In genomic region chr17:80475949-80476876, GRCh38 we compare ENCODE assay signal across 9 cellular contexts. TPM values are rescaled to one million over a fixed set of nuclear protein-coding genes. Genes with fewer than 3 reads are reported as not detected.
A peak's percentile ranks its signal among the peaks of the same experiment; 100 is the strongest.
DNase-seq lines count a peak whose midpoint lies in the region; ATAC-seq and TF ChIP-seq lines count a peak whose summit lies in the region.
"Had no signal": no experiment of that assay in that cellular context is flagged by ENCODE, and none has a peak within 500 bp of the region (broad histone marks: within the 10 kb centered on the region; RNA-seq: fewer than 3 reads in every experiment).

TSS of gene NPTX1 (minus strand) at chr17:80476607. CDS start at chr17:80476446, 161 bp downstream.

- H3K36me3 Mint-ChIP-seq in activated CD4-positive, alpha-beta T cell treated with anti-CD3 and anti-CD28 coated beads, Interleukin-2, amount 10 ng/mL, durations not matched to agents 7 days and 5 days (ENCODE audit: low read depth): peaks cover 24% of the 10 kb centered on the region
- peaks cover 3% of the 10 kb centered on the region for H3K36me3 Mint-ChIP-seq in effector memory CD8-positive, alpha-beta T cell (ENCODE audit: insufficient read depth)

- H2BK5ac ChIP-seq in neuronal stem cell (ENCODE audit: low read length): peak within 1 kb of the TSS; percentile 75

- peak within 1 kb of the TSS; percentile 81 for H2BK15ac ChIP-seq in neuronal stem cell (ENCODE audit: low read length)

- no CpG with 5 or more reads among the region's 133 CpGs for WGBS in neuronal stem cell (ENCODE audit: extremely low coverage in 2 of 2, insufficient read length in 2 of 2, insufficient replicate concordance in 1 of 2), 2 donors

- H3K9ac ChIP-seq in neuronal stem cell (ENCODE audit: low read depth, low read length, poor library complexity): peak within 1 kb of the TSS; percentile 81

- peak within 1 kb of the TSS; percentile 77 for H3K4me2 ChIP-seq in neuronal stem cell (ENCODE audit: insufficient read depth, low read length, poor library complexity, severe bottlenecking)

- peak within 1 kb of the TSS; percentile 89 for H3K23ac ChIP-seq in neuronal stem cell (ENCODE audit: low read depth, low read length, poor library complexity)

- H2BK120ac ChIP-seq in neuronal stem cell (ENCODE audit: low read depth, low read length): peak within 1 kb of the TSS; percentile 81

- H3K4me3 Mint-ChIP-seq in activated CD4-positive, alpha-beta T cell treated with anti-CD3 and anti-CD28 coated beads, Interleukin-2, amount 10 ng/mL, durations not matched to agents 7 days and 5 days: peak within 1 kb of the TSS; percentile 81
- peak within 1 kb of the TSS; percentile 73 to 75 for H3K4me3 Mint-ChIP-seq in effector memory CD8-positive, alpha-beta T cell

- TF ChIP-seq CTCF in RWPE2 (IDR thresholded peaks at IDR 0.05; ENCODE audit: poor library complexity, severe bottlenecking): no peak

- H2BK12ac ChIP-seq in neuronal stem cell (ENCODE audit: low read length): peak within 1 kb of the TSS; percentile 90

- H3K4me1 ChIP-seq in RWPE2 (ENCODE audit: insufficient read depth, poor library complexity, severe bottlenecking) (peaks cover 4% of the 10 kb centered on the region), neuronal stem cell (ENCODE audit: control insufficient read depth in 2 of 2, insufficient read depth in 1 of 2, low read depth in 1 of 2, low read length in 2 of 2) (peaks cover 15 to 22% of the 10 kb centered on the region in 2 donors)

- peak within 1 kb of the TSS; percentile 83 for H3K27ac Mint-ChIP-seq in activated CD4-positive, alpha-beta T cell treated with anti-CD3 and anti-CD28 coated beads, Interleukin-2, amount 10 ng/mL, durations not matched to agents 7 days and 5 days
- H3K27ac Mint-ChIP-seq in effector memory CD8-positive, alpha-beta T cell: no peak within 1 kb of the TSS

- peak within 1 kb of the TSS; percentile 13 for H3K4me3 ChIP-seq in RWPE2 (ENCODE audit: severe bottlenecking)
- H3K4me3 ChIP-seq in neuronal stem cell (ENCODE audit: low read length in 2 of 2): peak within 1 kb of the TSS; percentile 32 to 75

- no peak within 1 kb of the TSS for H4K91ac ChIP-seq in neuronal stem cell (ENCODE audit: low read depth, low read length, poor library complexity)

- peak within 1 kb of the TSS; percentile 87 for H2AFZ ChIP-seq in neuronal stem cell (ENCODE audit: low read length)

- H3K36me3 ChIP-seq in RWPE2 (ENCODE audit: low read depth): no peaks in the 10 kb centered on the region
- H3K36me3 ChIP-seq in neuronal stem cell (replicated peaks in 1 of 2; ENCODE audit: control insufficient read depth in 2 of 2, insufficient read depth in 2 of 2, low read length in 2 of 2): no peaks in the 10 kb centered on the region
- H3K36me3 ChIP-seq: neutrophil had no signal

- no peaks in the 10 kb centered on the region for H3K9me3 Mint-ChIP-seq in activated CD4-positive, alpha-beta T cell treated with anti-CD3 and anti-CD28 coated beads, Interleukin-2, amount 10 ng/mL, durations not matched to agents 7 days and 5 days
- H3K9me3 Mint-ChIP-seq in effector memory CD8-positive, alpha-beta T cell: no peaks in the 10 kb centered on the region

- no peak within 1 kb of the TSS for H3K4ac ChIP-seq in neuronal stem cell (ENCODE audit: low read length)

- H3K9me3 ChIP-seq in RWPE2 (ENCODE audit: severe bottlenecking) (no peaks in the 10 kb centered on the region), neuronal stem cell (replicated peaks in 1 of 2; ENCODE audit: control insufficient read depth in 2 of 2, insufficient read depth in 1 of 2, low read depth in 1 of 2, low read length in 2 of 2) (peaks cover 0 to 3% of the 10 kb centered on the region in 2 donors)
- H3K9me3 ChIP-seq: neutrophil had no signal

- peaks cover 4% of the 10 kb centered on the region for H3K79me1 ChIP-seq in neuronal stem cell (ENCODE audit: low read depth, low read length)

- peak within 1 kb of the TSS; percentile 82 for H4K8ac ChIP-seq in neuronal stem cell (ENCODE audit: low read depth, low read length)

- ATAC-seq in RWPE2 (ENCODE audit: low read depth) (peak; percentile 50), GM19395 (IDR thresholded peaks at IDR 0.05; ENCODE audit: unreplicated experiment) (no peak)
- peak; percentile 14 for ATAC-seq in effector memory CD8-positive, alpha-beta T cell (replicated peaks)

- CTCF ChIA-PET in activated CD4-positive, alpha-beta T cell treated with anti-CD3 and anti-CD28 coated beads, Interleukin-2, amount 10 ng/mL, durations not matched to agents 7 days and 5 days (lab: Charles Lee): interaction anchor here (0.5 to 1.8 kb wide), 4 partner anchors 9 to 98 kb away, joined by 3 to 5 read pairs (median 4); no protein-coding TSS in a partner anchor

- H3K4me1 Mint-ChIP-seq in activated CD4-positive, alpha-beta T cell treated with anti-CD3 and anti-CD28 coated beads, Interleukin-2, amount 10 ng/mL, durations not matched to agents 7 days and 5 days: peaks cover 42% of the 10 kb centered on the region
- H3K4me1 Mint-ChIP-seq in effector memory CD8-positive, alpha-beta T cell (ENCODE audit: low read depth in 2 of 2): peaks cover 21 to 24% of the 10 kb centered on the region in 2 donors

- H3K14ac ChIP-seq in neuronal stem cell (ENCODE audit: low read length): peak within 1 kb of the TSS; percentile 89

- H3K27ac ChIP-seq in RWPE2 (ENCODE audit: poor library complexity, severe bottlenecking) (no peak within 1 kb of the TSS), neuronal stem cell (replicated peaks; ENCODE audit: low read length) (no peak within 1 kb of the TSS)
- H3K27ac ChIP-seq: neutrophil had no signal

- POLR2A ChIA-PET in activated CD4-positive, alpha-beta T cell treated with anti-CD3 and anti-CD28 coated beads, Interleukin-2, amount 10 ng/mL, durations not matched to agents 7 days and 5 days (lab: Charles Lee): no interaction called here

- H3K18ac ChIP-seq in neuronal stem cell (ENCODE audit: low read length): peak within 1 kb of the TSS; percentile 91

- H3K27me3 ChIP-seq in RWPE2 (ENCODE audit: insufficient read depth, poor library complexity, severe bottlenecking) (peaks cover 73% of the 10 kb centered on the region), neuronal stem cell (ENCODE audit: control insufficient read depth in 3 of 3, insufficient read depth in 3 of 3, low read depth in 1 of 3, low read length in 3 of 3) (peaks cover 41 to 98% (median 69%) of the 10 kb centered on the region in 3 experiments)

- DNase-seq in activated CD4-positive, alpha-beta T cell treated with anti-CD3 and anti-CD28 coated beads, Interleukin-2, amount 10 ng/mL, durations not matched to agents 7 days and 5 days: peak; percentile 24
- no peak for DNase-seq in activated CD4-positive, alpha-beta T cell treated with anti-CD3 and anti-CD28 coated beads for 1 hour
- DNase-seq in RWPE2 (ENCODE audit: low spot score) (no peak), neuronal stem cell (ENCODE audit: low spot score) (no peak), HK-2 (ENCODE audit: unreplicated experiment) (no peak), ureter (ENCODE audit: low spot score) (no peak)
- no peak for DNase-seq in effector memory CD8-positive, alpha-beta T cell

- H3K27me3 Mint-ChIP-seq in activated CD4-positive, alpha-beta T cell treated with anti-CD3 and anti-CD28 coated beads, Interleukin-2, amount 10 ng/mL, durations not matched to agents 7 days and 5 days: peaks cover 43% of the 10 kb centered on the region
- H3K27me3 Mint-ChIP-seq in effector memory CD8-positive, alpha-beta T cell: peaks cover 54 to 72% of the 10 kb centered on the region in 2 donors

- H2AK5ac ChIP-seq in neuronal stem cell (ENCODE audit: low read depth, low read length): peak within 1 kb of the TSS; percentile 81

RNA-seq across cellular contexts. Expression of gene NPTX1, which starts in this region (rescaled TPM):
- 10 to 100 TPM; 85.8 to 86.1 TPM for total RNA-seq in activated CD4-positive, alpha-beta T cell treated with anti-CD3 and anti-CD28 coated beads, Interleukin-2, amount 10 ng/mL, durations not matched to agents 7 days and 5 days
- polyA plus RNA-seq in neuronal stem cell (2013, experiment 1 of 2): 0.43 TPM
- 0.35 TPM for polyA plus RNA-seq in neuronal stem cell (2013, experiment 2 of 2)
- 2.0 TPM for total RNA-seq in ureter

Comparison
In these comparisons a context has a peak if more than half of its experiments do, and no peak if none do; other contexts are left out.
1. RNA of gene NPTX1 (total RNA-seq): 85.8 to 86.1 TPM in activated CD4-positive, alpha-beta T cell treated with anti-CD3 and anti-CD28 coated beads, Interleukin-2, amount 10 ng/mL, durations not matched to agents 7 days and 5 days; 2.0 TPM in ureter (single experiment); every median in the first group is over 10 times any median in the second.